ENCODE assay signal across 24 cellular contexts in the genomic region with DNA sequence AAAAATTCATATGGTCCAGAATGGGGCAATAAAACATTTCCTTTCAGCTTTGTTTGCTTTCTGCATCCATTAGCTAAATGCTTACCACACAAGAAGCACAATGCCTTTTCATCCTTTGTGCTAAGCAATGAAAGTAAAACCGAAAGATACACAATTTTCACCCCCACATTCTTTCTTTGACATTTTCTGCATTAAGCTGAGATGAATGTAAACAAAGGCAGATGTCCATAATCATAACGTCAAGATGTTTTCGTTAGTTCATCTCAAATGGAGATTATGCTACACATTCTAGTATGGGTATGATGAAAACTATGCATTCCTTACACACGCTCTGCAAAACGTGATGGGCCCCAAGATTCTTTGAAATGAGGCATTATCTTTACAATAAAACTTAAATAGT.
A peak's percentile ranks its signal among the peaks of the same experiment; 100 is the strongest.
DNase-seq lines count a peak whose midpoint lies in the region; ATAC-seq and TF ChIP-seq lines count a peak whose summit lies in the region.
"Had no signal": no experiment of that assay in that cellular context is flagged by ENCODE, and none has a peak within 500 bp of the region (broad histone marks: within the 10 kb centered on the region; RNA-seq: fewer than 3 reads in every experiment).

No MANE protein-coding gene starts in this region.

- H3K4me1 ChIP-seq in KMS-11 (ENCODE audit: low read depth, poor library complexity, severe bottlenecking) (no peaks in the 10 kb centered on the region), fibroblast of lung (ENCODE audit: control insufficient read depth, extremely low read depth, insufficient read depth, low read length) (no peaks in the 10 kb centered on the region), body of pancreas (no peaks in the 10 kb centered on the region), left lung (no peaks in the 10 kb centered on the region), GM23248 (ENCODE audit: insufficient read depth) (no peaks in the 10 kb centered on the region)
- H3K4me1 ChIP-seq: testis, uterus had no signal

- no peaks in the 10 kb centered on the region for H4K20me1 ChIP-seq in KMS-11 (ENCODE audit: insufficient read depth)
- no peaks in the 10 kb centered on the region for H4K20me1 ChIP-seq in fibroblast of lung (ENCODE audit: control insufficient read depth, extremely low read depth, insufficient read depth, low read length)
- no peaks in the 10 kb centered on the region for H4K20me1 ChIP-seq in GM23248 (ENCODE audit: insufficient read depth)

- no peaks in the 10 kb centered on the region for H3K36me3 ChIP-seq in KMS-11 (ENCODE audit: insufficient read depth)
- H3K36me3 ChIP-seq in fibroblast of lung (ENCODE audit: control insufficient read depth, insufficient read depth, low read length) = no peaks in the 10 kb centered on the region
- H3K36me3 ChIP-seq in body of pancreas (replicated peaks in 1 of 2; ENCODE audit: insufficient read depth in 1 of 2, low read depth in 2 of 2) = no peaks in the 10 kb centered on the region
- H3K36me3 ChIP-seq in left lung = no peaks in the 10 kb centered on the region
- H3K36me3 ChIP-seq in GM23248 (ENCODE audit: low read depth) = no peaks in the 10 kb centered on the region
- H3K36me3 ChIP-seq: cardiac muscle cell, HAP-1, SJSA1, uterus had no signal

- ATAC-seq in body of pancreas (no peak), left lung (no peak)
- ATAC-seq: Panc1; stimulated activated memory B cell treated with anti-CD40 and anti-IgM and Interleukin-4, amounts not matched to agents 10 μg/mL and 1 μg/mL and 100 μg/mL, for 72 hours had no signal

- H3K27ac ChIP-seq in KMS-11 = 0 out of 2 replicates have a peak overlapping the region, but pooled peaks have one; percentile 1
- H3K27ac ChIP-seq in fibroblast of lung (ENCODE audit: insufficient read depth, low read length) = no peak overlapping the region
- H3K27ac ChIP-seq in body of pancreas = no peak overlapping the region
- no peak overlapping the region for H3K27ac ChIP-seq in left lung
- H3K27ac ChIP-seq in GM23248 = no peak overlapping the region
- H3K27ac ChIP-seq: cardiac muscle cell, SJSA1, testis, uterus had no signal

- H3K4me3 ChIP-seq in KMS-11 (IDR thresholded peaks at IDR 0.05; ENCODE audit: insufficient read depth, low read depth, low read length) (no peak overlapping the region), fibroblast of lung (replicated peaks in 1 of 4; ENCODE audit: control extremely low read depth in 1 of 4, insufficient read depth in 1 of 4, low read depth in 3 of 4, low read length in 4 of 4) (peak overlapping the region in 2 of 4 experiments; percentile 6 to 10), body of pancreas (no peak overlapping the region), left lung (no peak overlapping the region), GM23248 (no peak overlapping the region)
- H3K4me3 ChIP-seq: cardiac muscle cell, HAP-1, lung, SJSA1, testis, uterus had no signal

- no peaks in the 10 kb centered on the region for H3K79me2 ChIP-seq in KMS-11 (ENCODE audit: insufficient read depth, low read depth)
- no peaks in the 10 kb centered on the region for H3K79me2 ChIP-seq in fibroblast of lung (ENCODE audit: control insufficient read depth, insufficient read depth, low read length)
- no peaks in the 10 kb centered on the region for H3K79me2 ChIP-seq in GM23248 (ENCODE audit: insufficient read depth)

- H3K27me3 ChIP-seq in KMS-11 (ENCODE audit: insufficient read depth, low read depth) = no peaks in the 10 kb centered on the region
- no peaks in the 10 kb centered on the region for H3K27me3 ChIP-seq in fibroblast of lung (ENCODE audit: control insufficient read depth, insufficient read depth, low read length)
- no peaks in the 10 kb centered on the region for H3K27me3 ChIP-seq in body of pancreas
- no peaks in the 10 kb centered on the region for H3K27me3 ChIP-seq in left lung
- H3K27me3 ChIP-seq in GM23248 (replicated peaks; ENCODE audit: insufficient read depth) = no peaks in the 10 kb centered on the region
- H3K27me3 ChIP-seq: cardiac muscle cell, SJSA1, testis, uterus had no signal

- no peak for TF ChIP-seq POLR2A in body of pancreas (IDR thresholded peaks at IDR 0.05)

- no peaks in the 10 kb centered on the region for H3F3A ChIP-seq in GM23248 (ENCODE audit: insufficient read depth)

- TF ChIP-seq CTCF in KMS-11 (conservative IDR thresholded peaks at IDR 0.05; ENCODE audit: low read depth, low read length) (no peak), fibroblast of lung (conservative IDR thresholded peaks at IDR 0.05 in 1 of 2, IDR thresholded peaks at IDR 0.05 in 1 of 2; ENCODE audit: low read depth in 1 of 2, low read length in 2 of 2) (no peak), body of pancreas (IDR thresholded peaks at IDR 0.05) (no peak), left lung (IDR thresholded peaks at IDR 0.05) (no peak)

- no peaks in the 10 kb centered on the region for H3K9me2 ChIP-seq in GM23248 (ENCODE audit: insufficient read depth)

- DNase-seq in COR-L47 (lab: John Stamatoyannopoulos, UW) (peak; percentile 22), NCI-H748 (lab: John Stamatoyannopoulos, UW; ENCODE audit: unreplicated experiment) (peak; percentile 93), fibroblast of lung (ENCODE audit: low read depth in 2 of 2) (peak in 1 of 2 donors; percentile 72), NCI-H526 treated with DMSO at 0.1 percent for 48 hours (lab: John Stamatoyannopoulos, UW) (no peak), body of pancreas (no peak), left lung (no peak), GM23248 (no peak)
- DNase-seq: activated CD4-positive, alpha-beta T cell treated with anti-CD3 and anti-CD28 coated beads for 4 hours; activated naive CD4-positive, alpha-beta T cell treated with Interleukin-2 at 50 U/mL for 16 hours; activated T-cell treated with anti-CD3 and anti-CD28 coated beads, Interleukin-2, amount 50 U/mL, for 48 hours; amniotic stem cell; dermis blood vessel endothelial cell; GDM1; KBM-7; small intestine; testis; uterus had no signal

- H3K9me3 ChIP-seq in fibroblast of lung (ENCODE audit: control insufficient read depth, insufficient read depth, low read depth, low read length) (no peaks in the 10 kb centered on the region), body of pancreas (no peaks in the 10 kb centered on the region), left lung (no peaks in the 10 kb centered on the region), GM23248 (ENCODE audit: low read depth) (no peaks in the 10 kb centered on the region)
- H3K9me3 ChIP-seq: HAP-1, SJSA1, testis, uterus had no signal

- intact Hi-C loops in body of pancreas (cut with DNase I) = no loop called here
- intact Hi-C loops in left lung (cut with DNase I) = no loop called here

- WGBS in body of pancreas, 2 donors = 35 to 38% methylated on average over 5 of the region's 5 CpGs
- WGBS in GM23248 (ENCODE audit: low coverage in 1 of 2, low lambda C conversion rate in 2 of 2, missing lambda C conversion rate in 2 of 2), 2 experiments = 4 to 6% methylated on average over 5 of the region's 5 CpGs

- H3K4me2 ChIP-seq in KMS-11 (peak overlapping the region; percentile 15; the same call in 1 of the 2 replicates), fibroblast of lung (ENCODE audit: extremely low read depth, insufficient read depth, low read length) (peak overlapping the region; percentile 67), GM23248 (ENCODE audit: unreplicated experiment) (no peak overlapping the region)

- H3K9ac ChIP-seq in KMS-11 (no peak overlapping the region), fibroblast of lung (ENCODE audit: insufficient read depth, low read length) (no peak overlapping the region), GM23248 (no peak overlapping the region)

- 0 out of 2 replicates have a peak overlapping the region, but pooled peaks have one; percentile 6 for H2AFZ ChIP-seq in KMS-11 (ENCODE audit: low read depth)
- H2AFZ ChIP-seq in fibroblast of lung (ENCODE audit: low read length) = peak overlapping the region; percentile 36
- H2AFZ ChIP-seq in GM23248 = no peak overlapping the region

- in situ Hi-C loops in GM23248 (cut with MboI) = no loop called here

Comparison
In these comparisons a context has a peak if more than half of its experiments do, and no peak if none do; other contexts are left out.
1. DNase-seq: peak in COR-L47 (single experiment) and NCI-H748 (single experiment); none in NCI-H526 treated with DMSO at 0.1 percent for 48 hours (single experiment), body of pancreas (0 of 4), left lung (0 of 2) and GM23248 (single experiment).